ENCODE assay signal across 2 cellular contexts in the genomic region with DNA sequence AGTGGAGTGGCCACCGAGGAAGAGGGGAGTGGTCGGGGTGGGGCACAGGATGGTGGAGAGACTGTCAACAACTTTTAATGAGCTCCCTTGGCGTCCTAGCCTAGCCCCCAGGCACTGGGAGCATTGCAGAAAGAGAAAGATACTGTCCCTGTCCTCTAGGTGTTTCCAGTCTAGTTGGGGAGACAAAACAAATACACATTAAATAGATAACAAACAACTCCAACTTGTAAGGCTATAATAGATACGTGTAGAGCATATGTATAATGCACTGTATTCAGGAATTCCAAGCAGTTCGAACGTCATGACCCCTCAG.
TF ChIP-seq lines count a peak whose summit lies in the region.

No MANE protein-coding gene starts in this region.

TF ChIP-seq in HEK293, 187 proteins besides CTCF, POLR2A, EP300 and RAD21 (continued from another document and continues in another):
- TF ChIP-seq, protein P1, sequence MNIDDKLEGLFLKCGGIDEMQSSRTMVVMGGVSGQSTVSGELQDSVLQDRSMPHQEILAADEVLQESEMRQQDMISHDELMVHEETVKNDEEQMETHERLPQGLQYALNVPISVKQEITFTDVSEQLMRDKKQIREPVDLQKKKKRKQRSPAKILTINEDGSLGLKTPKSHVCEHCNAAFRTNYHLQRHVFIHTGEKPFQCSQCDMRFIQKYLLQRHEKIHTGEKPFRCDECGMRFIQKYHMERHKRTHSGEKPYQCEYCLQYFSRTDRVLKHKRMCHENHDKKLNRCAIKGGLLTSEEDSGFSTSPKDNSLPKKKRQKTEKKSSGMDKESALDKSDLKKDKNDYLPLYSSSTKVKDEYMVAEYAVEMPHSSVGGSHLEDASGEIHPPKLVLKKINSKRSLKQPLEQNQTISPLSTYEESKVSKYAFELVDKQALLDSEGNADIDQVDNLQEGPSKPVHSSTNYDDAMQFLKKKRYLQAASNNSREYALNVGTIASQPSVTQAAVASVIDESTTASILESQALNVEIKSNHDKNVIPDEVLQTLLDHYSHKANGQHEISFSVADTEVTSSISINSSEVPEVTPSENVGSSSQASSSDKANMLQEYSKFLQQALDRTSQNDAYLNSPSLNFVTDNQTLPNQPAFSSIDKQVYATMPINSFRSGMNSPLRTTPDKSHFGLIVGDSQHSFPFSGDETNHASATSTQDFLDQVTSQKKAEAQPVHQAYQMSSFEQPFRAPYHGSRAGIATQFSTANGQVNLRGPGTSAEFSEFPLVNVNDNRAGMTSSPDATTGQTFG (tag by site-specific recombination; IDR thresholded peaks at IDR 0.05; ENCODE audit: borderline replicate concordance): no peak
- TF ChIP-seq ZNF174 (tag by site-specific recombination; IDR thresholded peaks at IDR 0.05) (no peak), ZNF37A (tag by site-specific recombination; IDR thresholded peaks at IDR 0.05) (no peak), ZNF560 (tag by site-specific recombination; IDR thresholded peaks at IDR 0.05; ENCODE audit: borderline replicate concordance) (no peak), ZFP3 (tag by site-specific recombination; IDR thresholded peaks at IDR 0.05; ENCODE audit: low read depth) (no peak), ZNF558 (tag by site-specific recombination; IDR thresholded peaks at IDR 0.05) (no peak), ZNF121 (tag by site-specific recombination; IDR thresholded peaks at IDR 0.05) (no peak), ZNF768 (tag by site-specific recombination; IDR thresholded peaks at IDR 0.05) (no peak), ZXDB (tag by site-specific recombination; IDR thresholded peaks at IDR 0.05) (no peak), ZNF621 (tag by site-specific recombination; IDR thresholded peaks at IDR 0.05) (no peak)
- TF ChIP-seq, protein P2, sequence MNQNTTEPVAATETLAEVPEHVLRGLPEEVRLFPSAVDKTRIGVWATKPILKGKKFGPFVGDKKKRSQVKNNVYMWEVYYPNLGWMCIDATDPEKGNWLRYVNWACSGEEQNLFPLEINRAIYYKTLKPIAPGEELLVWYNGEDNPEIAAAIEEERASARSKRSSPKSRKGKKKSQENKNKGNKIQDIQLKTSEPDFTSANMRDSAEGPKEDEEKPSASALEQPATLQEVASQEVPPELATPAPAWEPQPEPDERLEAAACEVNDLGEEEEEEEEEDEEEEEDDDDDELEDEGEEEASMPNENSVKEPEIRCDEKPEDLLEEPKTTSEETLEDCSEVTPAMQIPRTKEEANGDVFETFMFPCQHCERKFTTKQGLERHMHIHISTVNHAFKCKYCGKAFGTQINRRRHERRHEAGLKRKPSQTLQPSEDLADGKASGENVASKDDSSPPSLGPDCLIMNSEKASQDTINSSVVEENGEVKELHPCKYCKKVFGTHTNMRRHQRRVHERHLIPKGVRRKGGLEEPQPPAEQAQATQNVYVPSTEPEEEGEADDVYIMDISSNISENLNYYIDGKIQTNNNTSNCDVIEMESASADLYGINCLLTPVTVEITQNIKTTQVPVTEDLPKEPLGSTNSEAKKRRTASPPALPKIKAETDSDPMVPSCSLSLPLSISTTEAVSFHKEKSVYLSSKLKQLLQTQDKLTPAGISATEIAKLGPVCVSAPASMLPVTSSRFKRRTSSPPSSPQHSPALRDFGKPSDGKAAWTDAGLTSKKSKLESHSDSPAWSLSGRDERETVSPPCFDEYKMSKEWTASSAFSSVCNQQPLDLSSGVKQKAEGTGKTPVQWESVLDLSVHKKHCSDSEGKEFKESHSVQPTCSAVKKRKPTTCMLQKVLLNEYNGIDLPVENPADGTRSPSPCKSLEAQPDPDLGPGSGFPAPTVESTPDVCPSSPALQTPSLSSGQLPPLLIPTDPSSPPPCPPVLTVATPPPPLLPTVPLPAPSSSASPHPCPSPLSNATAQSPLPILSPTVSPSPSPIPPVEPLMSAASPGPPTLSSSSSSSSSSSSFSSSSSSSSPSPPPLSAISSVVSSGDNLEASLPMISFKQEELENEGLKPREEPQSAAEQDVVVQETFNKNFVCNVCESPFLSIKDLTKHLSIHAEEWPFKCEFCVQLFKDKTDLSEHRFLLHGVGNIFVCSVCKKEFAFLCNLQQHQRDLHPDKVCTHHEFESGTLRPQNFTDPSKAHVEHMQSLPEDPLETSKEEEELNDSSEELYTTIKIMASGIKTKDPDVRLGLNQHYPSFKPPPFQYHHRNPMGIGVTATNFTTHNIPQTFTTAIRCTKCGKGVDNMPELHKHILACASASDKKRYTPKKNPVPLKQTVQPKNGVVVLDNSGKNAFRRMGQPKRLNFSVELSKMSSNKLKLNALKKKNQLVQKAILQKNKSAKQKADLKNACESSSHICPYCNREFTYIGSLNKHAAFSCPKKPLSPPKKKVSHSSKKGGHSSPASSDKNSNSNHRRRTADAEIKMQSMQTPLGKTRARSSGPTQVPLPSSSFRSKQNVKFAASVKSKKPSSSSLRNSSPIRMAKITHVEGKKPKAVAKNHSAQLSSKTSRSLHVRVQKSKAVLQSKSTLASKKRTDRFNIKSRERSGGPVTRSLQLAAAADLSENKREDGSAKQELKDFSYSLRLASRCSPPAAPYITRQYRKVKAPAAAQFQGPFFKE (tag by site-specific recombination; IDR thresholded peaks at IDR 0.05; ENCODE audit: borderline replicate concordance): 0 out of 2 replicates have a peak, but pooled peaks have one; percentile 88
- TF ChIP-seq, protein P3, sequence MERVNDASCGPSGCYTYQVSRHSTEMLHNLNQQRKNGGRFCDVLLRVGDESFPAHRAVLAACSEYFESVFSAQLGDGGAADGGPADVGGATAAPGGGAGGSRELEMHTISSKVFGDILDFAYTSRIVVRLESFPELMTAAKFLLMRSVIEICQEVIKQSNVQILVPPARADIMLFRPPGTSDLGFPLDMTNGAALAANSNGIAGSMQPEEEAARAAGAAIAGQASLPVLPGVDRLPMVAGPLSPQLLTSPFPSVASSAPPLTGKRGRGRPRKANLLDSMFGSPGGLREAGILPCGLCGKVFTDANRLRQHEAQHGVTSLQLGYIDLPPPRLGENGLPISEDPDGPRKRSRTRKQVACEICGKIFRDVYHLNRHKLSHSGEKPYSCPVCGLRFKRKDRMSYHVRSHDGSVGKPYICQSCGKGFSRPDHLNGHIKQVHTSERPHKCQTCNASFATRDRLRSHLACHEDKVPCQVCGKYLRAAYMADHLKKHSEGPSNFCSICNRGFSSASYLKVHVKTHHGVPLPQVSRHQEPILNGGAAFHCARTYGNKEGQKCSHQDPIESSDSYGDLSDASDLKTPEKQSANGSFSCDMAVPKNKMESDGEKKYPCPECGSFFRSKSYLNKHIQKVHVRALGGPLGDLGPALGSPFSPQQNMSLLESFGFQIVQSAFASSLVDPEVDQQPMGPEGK (tag by site-specific recombination; IDR thresholded peaks at IDR 0.05): no peak

TF ChIP-seq in neural cell, 6 proteins besides CTCF, POLR2A, EP300 and RAD21 (continued from another document):
- TF ChIP-seq, protein P4, sequence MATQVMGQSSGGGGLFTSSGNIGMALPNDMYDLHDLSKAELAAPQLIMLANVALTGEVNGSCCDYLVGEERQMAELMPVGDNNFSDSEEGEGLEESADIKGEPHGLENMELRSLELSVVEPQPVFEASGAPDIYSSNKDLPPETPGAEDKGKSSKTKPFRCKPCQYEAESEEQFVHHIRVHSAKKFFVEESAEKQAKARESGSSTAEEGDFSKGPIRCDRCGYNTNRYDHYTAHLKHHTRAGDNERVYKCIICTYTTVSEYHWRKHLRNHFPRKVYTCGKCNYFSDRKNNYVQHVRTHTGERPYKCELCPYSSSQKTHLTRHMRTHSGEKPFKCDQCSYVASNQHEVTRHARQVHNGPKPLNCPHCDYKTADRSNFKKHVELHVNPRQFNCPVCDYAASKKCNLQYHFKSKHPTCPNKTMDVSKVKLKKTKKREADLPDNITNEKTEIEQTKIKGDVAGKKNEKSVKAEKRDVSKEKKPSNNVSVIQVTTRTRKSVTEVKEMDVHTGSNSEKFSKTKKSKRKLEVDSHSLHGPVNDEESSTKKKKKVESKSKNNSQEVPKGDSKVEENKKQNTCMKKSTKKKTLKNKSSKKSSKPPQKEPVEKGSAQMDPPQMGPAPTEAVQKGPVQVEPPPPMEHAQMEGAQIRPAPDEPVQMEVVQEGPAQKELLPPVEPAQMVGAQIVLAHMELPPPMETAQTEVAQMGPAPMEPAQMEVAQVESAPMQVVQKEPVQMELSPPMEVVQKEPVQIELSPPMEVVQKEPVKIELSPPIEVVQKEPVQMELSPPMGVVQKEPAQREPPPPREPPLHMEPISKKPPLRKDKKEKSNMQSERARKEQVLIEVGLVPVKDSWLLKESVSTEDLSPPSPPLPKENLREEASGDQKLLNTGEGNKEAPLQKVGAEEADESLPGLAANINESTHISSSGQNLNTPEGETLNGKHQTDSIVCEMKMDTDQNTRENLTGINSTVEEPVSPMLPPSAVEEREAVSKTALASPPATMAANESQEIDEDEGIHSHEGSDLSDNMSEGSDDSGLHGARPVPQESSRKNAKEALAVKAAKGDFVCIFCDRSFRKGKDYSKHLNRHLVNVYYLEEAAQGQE (IDR thresholded peaks at IDR 0.05; ENCODE audit: borderline replicate concordance): no peak
- no peak for TF ChIP-seq TAF1 (IDR thresholded peaks at IDR 0.05; ENCODE audit: low read depth)
- TF ChIP-seq SMC3 (conservative IDR thresholded peaks at IDR 0.05; ENCODE audit: poor library complexity): no peak
- no peak for TF ChIP-seq EZH2 (IDR thresholded peaks at IDR 0.05; ENCODE audit: borderline replicate concordance, insufficient read depth, low read length, poor library complexity, severe bottlenecking)
- no peak for TF ChIP-seq POLR2AphosphoS5 (IDR thresholded peaks at IDR 0.05)
